ENCODE assay signal across 1 cellular context in the genomic region with DNA sequence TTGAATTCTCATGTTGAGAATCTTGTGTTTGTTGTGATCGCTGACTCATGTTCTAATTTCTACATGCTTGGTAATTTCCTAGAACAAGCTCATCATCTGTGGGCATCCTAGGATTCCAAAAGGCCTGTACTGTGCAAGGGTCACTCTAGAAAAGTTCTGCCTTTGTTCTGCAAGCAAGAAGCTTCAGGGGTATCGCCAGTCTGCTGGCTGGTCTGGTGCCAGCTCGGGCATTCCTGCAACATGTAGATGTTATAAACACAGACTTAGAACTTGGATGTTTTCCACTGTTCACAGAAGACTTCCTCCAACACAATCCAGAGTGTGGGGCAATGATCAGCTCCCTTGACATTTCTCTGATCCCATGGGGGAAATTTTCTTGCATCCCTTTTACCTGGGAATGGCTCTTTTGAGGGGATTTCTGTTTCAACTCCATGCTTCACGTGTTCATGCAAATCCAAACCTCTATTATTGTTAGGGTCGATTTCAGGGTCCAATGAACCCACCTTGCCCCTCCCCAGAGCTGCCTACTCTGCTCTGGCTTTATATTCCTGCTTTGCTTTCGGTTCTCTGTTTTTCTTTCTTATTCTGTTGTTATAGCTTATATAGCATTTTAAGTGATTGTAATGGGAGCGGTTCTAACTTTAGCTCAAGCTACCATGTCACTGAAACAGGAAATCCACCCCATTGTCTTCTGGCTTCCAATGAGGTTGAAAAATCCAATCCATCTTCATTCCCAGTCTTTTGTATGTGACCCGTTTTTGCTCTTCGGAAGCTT.
A peak's percentile ranks its signal among the peaks of the same experiment; 100 is the strongest.
TF ChIP-seq lines count a peak whose summit lies in the region.

No MANE protein-coding gene starts in this region.

TF ChIP-seq in GM12878, 131 proteins besides CTCF, POLR2A, EP300 and RAD21 (continued from another document):
- TF ChIP-seq, protein P1, sequence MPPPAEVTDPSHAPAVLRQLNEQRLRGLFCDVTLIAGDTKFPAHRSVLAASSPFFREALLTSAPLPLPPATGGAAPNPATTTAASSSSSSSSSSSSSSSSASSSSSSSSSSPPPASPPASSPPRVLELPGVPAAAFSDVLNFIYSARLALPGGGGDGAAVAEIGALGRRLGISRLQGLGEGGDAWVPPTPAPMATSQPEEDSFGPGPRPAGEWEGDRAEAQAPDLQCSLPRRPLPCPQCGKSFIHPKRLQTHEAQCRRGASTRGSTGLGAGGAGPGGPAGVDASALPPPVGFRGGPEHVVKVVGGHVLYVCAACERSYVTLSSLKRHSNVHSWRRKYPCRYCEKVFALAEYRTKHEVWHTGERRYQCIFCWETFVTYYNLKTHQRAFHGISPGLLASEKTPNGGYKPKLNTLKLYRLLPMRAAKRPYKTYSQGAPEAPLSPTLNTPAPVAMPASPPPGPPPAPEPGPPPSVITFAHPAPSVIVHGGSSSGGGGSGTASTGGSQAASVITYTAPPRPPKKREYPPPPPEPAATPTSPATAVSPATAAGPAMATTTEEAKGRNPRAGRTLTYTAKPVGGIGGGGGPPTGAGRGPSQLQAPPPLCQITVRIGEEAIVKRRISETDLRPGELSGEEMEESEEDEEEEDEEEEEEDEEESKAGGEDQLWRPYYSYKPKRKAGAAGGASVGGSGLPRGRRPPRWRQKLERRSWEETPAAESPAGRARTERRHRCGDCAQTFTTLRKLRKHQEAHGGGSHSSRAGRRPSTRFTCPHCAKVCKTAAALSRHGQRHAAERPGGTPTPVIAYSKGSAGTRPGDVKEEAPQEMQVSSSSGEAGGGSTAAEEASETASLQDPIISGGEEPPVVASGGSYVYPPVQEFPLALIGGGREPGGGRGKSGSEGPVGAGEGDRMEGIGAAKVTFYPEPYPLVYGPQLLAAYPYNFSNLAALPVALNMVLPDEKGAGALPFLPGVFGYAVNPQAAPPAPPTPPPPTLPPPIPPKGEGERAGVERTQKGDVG (CRISPR knock-in tag; IDR thresholded peaks at IDR 0.05), result no peak
- TF ChIP-seq E2F8 (IDR thresholded peaks at IDR 0.05; ENCODE audit: low read depth, partially characterized antibody), result no peak
- no peak for TF ChIP-seq ETV6 (conservative IDR thresholded peaks at IDR 0.05 in 1 of 2, IDR thresholded peaks at IDR 0.05 in 1 of 2; ENCODE audit: borderline replicate concordance in 1 of 2, low read depth in 1 of 2)
- no peak for TF ChIP-seq BRCA1 (IDR thresholded peaks at IDR 0.05; ENCODE audit: low read depth, low read length)
- TF ChIP-seq SPI1 (IDR thresholded peaks at IDR 0.05; ENCODE audit: borderline replicate concordance, insufficient read depth, low read depth, low read length), result 0 out of 2 replicates have a peak, but pooled peaks have one; percentile 9
- no peak for TF ChIP-seq ATF2 (IDR thresholded peaks at IDR 0.05; ENCODE audit: low read length)
